In genomic region chr5:57175586-57175985, GRCh38 we compare ENCODE assay signal across 8 cellular contexts. TPM values are rescaled to one million over a fixed set of nuclear protein-coding genes. Genes with fewer than 3 reads are reported as not detected.
DNase-seq lines count a peak whose midpoint lies in the region; ATAC-seq and TF ChIP-seq lines count a peak whose summit lies in the region.

No MANE protein-coding gene starts in this region.

- DNase-seq in Peyer's patch (peak in 1 of 3 donors; percentile 44), mesothelial cell of epicardium (ENCODE audit: low spot score in 2 of 2, unreplicated experiment in 2 of 2) (no peak), suprapubic skin (ENCODE audit: low spot score in 2 of 2) (no peak)
- peak; percentile 27 for DNase-seq in central memory CD4-positive, alpha-beta T cell
- no peak for DNase-seq in activated CD8-positive, alpha-beta memory T cell treated with anti-CD3 and anti-CD28 coated beads, Interleukin-2, amount 50 U/mL, for 48 hours

- no peak for TF ChIP-seq CTCF in Peyer's patch (IDR thresholded peaks at IDR 0.05)
- TF ChIP-seq CTCF in mesothelial cell of epicardium (IDR thresholded peaks at IDR 0.05; ENCODE audit: unreplicated experiment): no peak
- TF ChIP-seq CTCF in suprapubic skin (IDR thresholded peaks at IDR 0.05): no peak

- ATAC-seq in GM21619 (IDR thresholded peaks at IDR 0.05; ENCODE audit: unreplicated experiment) (peak; percentile 13), HG02759 (IDR thresholded peaks at IDR 0.05; ENCODE audit: unreplicated experiment) (no peak), HG03139 (IDR thresholded peaks at IDR 0.05; ENCODE audit: unreplicated experiment) (no peak)

- peaks cover 9% of the 10 kb centered on the region for H3K36me3 Mint-ChIP-seq in mesothelial cell of epicardium

- H3K9me3 Mint-ChIP-seq in mesothelial cell of epicardium: no peaks in the 10 kb centered on the region

- H3K27ac ChIP-seq in Peyer's patch: peak overlapping the region; percentile 63 to 100 (median 100)
- peak overlapping the region; percentile 100 for H3K27ac ChIP-seq in suprapubic skin

- H3K4me1 ChIP-seq in Peyer's patch (peaks cover 0 to 43% (median 8%) of the 10 kb centered on the region in 4 donors), suprapubic skin (peaks cover 63% of the 10 kb centered on the region)

- no peak for TF ChIP-seq POLR2A in Peyer's patch (IDR thresholded peaks at IDR 0.05)
- TF ChIP-seq POLR2A in suprapubic skin (IDR thresholded peaks at IDR 0.05): no peak

- WGBS in suprapubic skin: 0% methylated on average over 5 of the region's 5 CpGs

- H3K9me3 ChIP-seq in Peyer's patch: no peaks in the 10 kb centered on the region
- H3K9me3 ChIP-seq in suprapubic skin: no peaks in the 10 kb centered on the region

- peak overlapping the region; percentile 80 to 96 (median 94) for H3K4me3 ChIP-seq in Peyer's patch
- peak overlapping the region; percentile 99 for H3K4me3 ChIP-seq in suprapubic skin

- H3K4me3 Mint-ChIP-seq in mesothelial cell of epicardium: peak overlapping the region; percentile 91

- TF ChIP-seq EP300 in suprapubic skin (IDR thresholded peaks at IDR 0.05): no peak

- no peaks in the 10 kb centered on the region for H3K27me3 ChIP-seq in Peyer's patch
- H3K27me3 ChIP-seq in suprapubic skin: no peaks in the 10 kb centered on the region

- H3K36me3 ChIP-seq in Peyer's patch: no peaks in the 10 kb centered on the region
- no peaks in the 10 kb centered on the region for H3K36me3 ChIP-seq in suprapubic skin

- peaks cover 47% of the 10 kb centered on the region for H3K4me1 Mint-ChIP-seq in mesothelial cell of epicardium

- peak overlapping the region; percentile 100 for H3K27ac Mint-ChIP-seq in mesothelial cell of epicardium

- no peaks in the 10 kb centered on the region for H3K27me3 Mint-ChIP-seq in mesothelial cell of epicardium (ENCODE audit: low read depth)

RNA-seq across cellular contexts. Expression of gene GPBP1, which starts 1.7 kb away (rescaled TPM):
- total RNA-seq in Peyer's patch (100 to 1,000 TPM in 1 of 4 donors, 10 to 100 TPM in 3; 67.0 to 191 (median 81.7) TPM), mesothelial cell of epicardium (125 to 134 TPM (median 129 TPM) in 3 replicates), suprapubic skin (10 to 100 TPM; 49.3 to 74.8 (median 62.5) TPM)
